ENCODE assay signal across 8 cellular contexts in the genomic region with DNA sequence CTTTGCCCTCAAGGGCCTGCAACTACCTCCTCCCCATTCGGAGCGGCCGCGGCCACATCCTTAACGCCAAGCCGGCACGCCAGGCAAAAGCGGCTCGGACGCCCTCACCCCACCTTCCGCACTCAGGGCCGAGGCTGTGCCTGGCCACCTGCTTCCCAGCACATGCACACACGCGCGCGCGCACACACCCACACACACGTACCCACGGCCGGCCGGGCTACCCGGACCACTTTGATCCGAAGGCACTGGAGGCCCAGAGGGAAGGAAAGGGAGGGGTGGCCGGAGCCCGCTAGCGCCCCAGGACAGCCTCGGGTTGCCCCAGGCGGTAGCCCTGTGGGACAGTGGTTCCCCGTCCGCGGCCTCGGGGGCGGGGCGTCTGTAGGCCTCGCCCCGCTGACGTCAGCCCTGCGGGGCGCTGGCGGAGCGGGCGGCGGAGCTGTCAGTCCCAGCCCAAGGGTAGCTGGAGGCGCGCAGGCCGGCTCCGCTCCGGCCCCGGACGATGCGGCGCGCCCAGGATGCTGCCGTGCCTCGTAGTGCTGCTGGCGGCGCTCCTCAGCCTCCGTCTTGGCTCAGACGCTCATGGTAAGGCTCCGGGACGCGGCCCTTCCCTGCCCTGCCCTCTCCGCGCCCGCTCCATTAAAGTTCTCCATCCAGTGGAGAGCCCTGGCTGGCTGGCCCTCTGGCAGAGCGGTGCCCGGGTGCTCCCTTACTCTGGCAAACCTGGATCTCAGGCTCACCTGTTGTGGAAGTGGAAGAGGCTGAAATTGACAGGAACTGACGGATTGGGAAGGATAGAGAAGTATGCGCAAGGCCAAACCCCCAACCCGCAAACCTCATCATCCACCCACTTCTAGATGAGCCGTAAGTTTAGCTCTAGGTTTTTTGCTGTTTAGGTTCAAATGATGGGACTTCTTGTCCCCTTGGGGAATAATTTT. TPM values are rescaled to one million over a fixed set of nuclear protein-coding genes. Genes with fewer than 3 reads are reported as not detected.
DNase-seq lines count a peak whose midpoint lies in the region; ATAC-seq and FAIRE-seq lines count a peak whose summit lies in the region.

Gene IL10RA, plus strand, starts transcription at position 442 of the 935 bp plus-strand sequence. Its CDS starts 74 bp downstream, at position 516.

- H3K4me3 ChIP-seq in esophagus (ENCODE audit: low read depth in 1 of 2, low read length in 2 of 2) (peak within 1 kb of the TSS; percentile 32 to 65), muscle layer of duodenum (ENCODE audit: low read depth in 1 of 2, low read length in 2 of 2) (peak within 1 kb of the TSS; percentile 55 to 62)

- peak; percentile 84 for FAIRE-seq in GM18507 (lab: Jason Lieb, UNC)

- H3K4me1 ChIP-seq in esophagus (ENCODE audit: control insufficient read depth in 2 of 2, insufficient read depth in 2 of 2, low read length in 1 of 2) (peaks cover 2 to 14% of the 10 kb centered on the region in 2 donors), muscle layer of duodenum (ENCODE audit: control insufficient read depth in 1 of 2, insufficient read depth in 2 of 2, low read length in 2 of 2) (peaks cover 0 to 11% of the 10 kb centered on the region in 2 donors)

- H3K27ac ChIP-seq in esophagus (ENCODE audit: low read depth in 2 of 2, low read length in 1 of 2) (peak within 1 kb of the TSS; percentile 75 to 77), muscle layer of duodenum (ENCODE audit: low read length) (peak within 1 kb of the TSS; percentile 91)

- in situ Hi-C loops in ACHN (cut with HindIII; ENCODE audit: low pct_ligation_motif_present, low pct_unique_long_range_greater_than_20kb, low sequenced_read_pairs), result no loop called here

- 2 to 3% methylated on average over 64 to 71 of the region's 71 CpGs for WGBS in esophagus, 2 donors

- no peaks in the 10 kb centered on the region for H3K36me3 ChIP-seq in esophagus (ENCODE audit: control insufficient read depth in 2 of 2, insufficient read depth in 2 of 2, low read length in 1 of 2)
- peaks cover 0 to 3% of the 10 kb centered on the region in 2 donors for H3K36me3 ChIP-seq in muscle layer of duodenum (ENCODE audit: control insufficient read depth in 1 of 2, insufficient read depth in 2 of 2, low read length in 2 of 2)

- ATAC-seq in HG03025 (IDR thresholded peaks at IDR 0.05; ENCODE audit: low FRiP score, unreplicated experiment), result peak; percentile 84

- H3K9me3 ChIP-seq in esophagus (ENCODE audit: control insufficient read depth in 2 of 2, insufficient read depth in 1 of 2, low read depth in 1 of 2, low read length in 1 of 2), result no peaks in the 10 kb centered on the region
- H3K9me3 ChIP-seq in muscle layer of duodenum (ENCODE audit: control insufficient read depth in 1 of 2, low read length in 2 of 2), result no peaks in the 10 kb centered on the region

- DNase-seq in ACHN, result peak; percentile 80
- DNase-seq in GM18507 (ENCODE audit: extremely low spot score, insufficient read length, low read depth), result peak; percentile 90
- peak; percentile 60 for DNase-seq in NCI-H446 treated with DMSO at 0.1 percent for 48 hours (lab: John Stamatoyannopoulos, UW)
- peak; percentile 36 for DNase-seq in activated CD8-positive, alpha-beta memory T cell treated with anti-CD3 and anti-CD28 coated beads, Interleukin-2, amount 50 U/mL, for 1 hour (ENCODE audit: extremely low read depth)
- DNase-seq in stimulated activated CD8-positive, alpha-beta memory T cell treated with anti-CD3 and anti-CD28 coated beads, Interleukin-7, amount 100 ng/mL, for 24 hours (ENCODE audit: low read depth), result peak; percentile 61

- H3K27me3 ChIP-seq in esophagus (ENCODE audit: control insufficient read depth in 1 of 2, insufficient read depth in 2 of 2, low read length in 2 of 2), result no peaks in the 10 kb centered on the region
- no peaks in the 10 kb centered on the region for H3K27me3 ChIP-seq in muscle layer of duodenum (ENCODE audit: low read depth, low read length)

RNA-seq across cellular contexts. Expression of gene IL10RA, which starts in this region (rescaled TPM):
- 1 to 10 TPM; 2.0 to 2.2 TPM for polyA plus RNA-seq in esophagus

Comparison
In these comparisons a context has a peak if more than half of its experiments do, and no peak if none do; other contexts are left out.
1. Peak in every context shown above with its lines: DNase-seq, ATAC-seq, H3K4me3 ChIP-seq and H3K27ac ChIP-seq.
2. DNase-seq: peak in every context shown above with its lines; median percentile 90 in GM18507; 80 in ACHN; 61 in stimulated activated CD8-positive, alpha-beta memory T cell treated with anti-CD3 and anti-CD28 coated beads, Interleukin-7, amount 100 ng/mL, for 24 hours; 60 in NCI-H446 treated with DMSO at 0.1 percent for 48 hours; 36 in activated CD8-positive, alpha-beta memory T cell treated with anti-CD3 and anti-CD28 coated beads, Interleukin-2, amount 50 U/mL, for 1 hour.